1 cellular context compared by ENCODE assay signal in genomic region chr1:38046333-38046883, GRCh38.
A peak's percentile ranks its signal among the peaks of the same experiment; 100 is the strongest.
TF ChIP-seq lines count a peak whose summit lies in the region.

POU3F1 (minus strand) TSS chr1:38046793; CDS start chr1:38046743, 50 bp downstream.

TF ChIP-seq in K562, 482 proteins besides CTCF, POLR2A, EP300 and RAD21 (continued from another document and continues in another):
- TF ChIP-seq, protein P1, sequence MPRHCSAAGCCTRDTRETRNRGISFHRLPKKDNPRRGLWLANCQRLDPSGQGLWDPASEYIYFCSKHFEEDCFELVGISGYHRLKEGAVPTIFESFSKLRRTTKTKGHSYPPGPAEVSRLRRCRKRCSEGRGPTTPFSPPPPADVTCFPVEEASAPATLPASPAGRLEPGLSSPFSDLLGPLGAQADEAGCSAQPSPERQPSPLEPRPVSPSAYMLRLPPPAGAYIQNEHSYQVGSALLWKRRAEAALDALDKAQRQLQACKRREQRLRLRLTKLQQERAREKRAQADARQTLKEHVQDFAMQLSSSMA (CRISPR knock-in tag; IDR thresholded peaks at IDR 0.05) = no peak
- TF ChIP-seq ATF6 (CRISPR knock-in tag; IDR thresholded peaks at IDR 0.05) = no peak
- TF ChIP-seq U2AF2 (optimal IDR thresholded peaks at IDR 0.05; ENCODE audit: low read depth, low read length) = no peak
- TF ChIP-seq ARHGAP35 (IDR thresholded peaks at IDR 0.05; ENCODE audit: partially characterized antibody) = no peak
- no peak for TF ChIP-seq ZFPM2 (CRISPR knock-in tag; IDR thresholded peaks at IDR 0.05)
- TF ChIP-seq NONO (IDR thresholded peaks at IDR 0.05; ENCODE audit: low read depth in 2 of 2, low read length in 1 of 2) = 0 out of 4 replicates have a peak, but pooled peaks of 1 of the 2 experiments have one; percentile 13
- TF ChIP-seq, protein P2, sequence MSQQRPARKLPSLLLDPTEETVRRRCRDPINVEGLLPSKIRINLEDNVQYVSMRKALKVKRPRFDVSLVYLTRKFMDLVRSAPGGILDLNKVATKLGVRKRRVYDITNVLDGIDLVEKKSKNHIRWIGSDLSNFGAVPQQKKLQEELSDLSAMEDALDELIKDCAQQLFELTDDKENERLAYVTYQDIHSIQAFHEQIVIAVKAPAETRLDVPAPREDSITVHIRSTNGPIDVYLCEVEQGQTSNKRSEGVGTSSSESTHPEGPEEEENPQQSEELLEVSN (IDR thresholded peaks at IDR 0.05; ENCODE audit: borderline replicate concordance in 1 of 2, extremely low read depth in 1 of 2, insufficient read depth in 1 of 2, insufficient read length in 1 of 2, low read depth in 1 of 2, low read length in 1 of 2, poor library complexity in 1 of 2, severe bottlenecking in 1 of 2) = peak; percentile 14 to 60
- no peak for TF ChIP-seq TGIF2 (CRISPR knock-in tag; IDR thresholded peaks at IDR 0.05)
- no peak for TF ChIP-seq CHCHD3 (CRISPR knock-in tag; IDR thresholded peaks at IDR 0.05)
- no peak for TF ChIP-seq ADNP (tag; IDR thresholded peaks at IDR 0.05)
- TF ChIP-seq, protein P3, sequence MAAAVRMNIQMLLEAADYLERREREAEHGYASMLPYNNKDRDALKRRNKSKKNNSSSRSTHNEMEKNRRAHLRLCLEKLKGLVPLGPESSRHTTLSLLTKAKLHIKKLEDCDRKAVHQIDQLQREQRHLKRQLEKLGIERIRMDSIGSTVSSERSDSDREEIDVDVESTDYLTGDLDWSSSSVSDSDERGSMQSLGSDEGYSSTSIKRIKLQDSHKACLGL (CRISPR knock-in tag; IDR thresholded peaks at IDR 0.05; ENCODE audit: borderline replicate concordance, poor library complexity, severe bottlenecking) = no peak
- no peak for TF ChIP-seq ZFP30 (CRISPR knock-in tag; IDR thresholded peaks at IDR 0.05; ENCODE audit: borderline replicate concordance)
- no peak for TF ChIP-seq PTTG1 (tag; IDR thresholded peaks at IDR 0.05; ENCODE audit: low read depth)
- TF ChIP-seq TEAD1 (CRISPR knock-in tag; IDR thresholded peaks at IDR 0.05) = peak in 1 of 2 experiments; percentile 22; a peak in 1 of 4 replicates
- no peak for TF ChIP-seq USF2 (CRISPR knock-in tag; IDR thresholded peaks at IDR 0.05)
- no peak for TF ChIP-seq ZNF830 (CRISPR knock-in tag; IDR thresholded peaks at IDR 0.05)
- TF ChIP-seq NFE2 (IDR thresholded peaks at IDR 0.05; ENCODE audit: low read depth) = no peak
- no peak for TF ChIP-seq BCL6 (CRISPR knock-in tag; IDR thresholded peaks at IDR 0.05)
- TF ChIP-seq MCM3 (IDR thresholded peaks at IDR 0.05) = no peak
- TF ChIP-seq, protein P4, sequence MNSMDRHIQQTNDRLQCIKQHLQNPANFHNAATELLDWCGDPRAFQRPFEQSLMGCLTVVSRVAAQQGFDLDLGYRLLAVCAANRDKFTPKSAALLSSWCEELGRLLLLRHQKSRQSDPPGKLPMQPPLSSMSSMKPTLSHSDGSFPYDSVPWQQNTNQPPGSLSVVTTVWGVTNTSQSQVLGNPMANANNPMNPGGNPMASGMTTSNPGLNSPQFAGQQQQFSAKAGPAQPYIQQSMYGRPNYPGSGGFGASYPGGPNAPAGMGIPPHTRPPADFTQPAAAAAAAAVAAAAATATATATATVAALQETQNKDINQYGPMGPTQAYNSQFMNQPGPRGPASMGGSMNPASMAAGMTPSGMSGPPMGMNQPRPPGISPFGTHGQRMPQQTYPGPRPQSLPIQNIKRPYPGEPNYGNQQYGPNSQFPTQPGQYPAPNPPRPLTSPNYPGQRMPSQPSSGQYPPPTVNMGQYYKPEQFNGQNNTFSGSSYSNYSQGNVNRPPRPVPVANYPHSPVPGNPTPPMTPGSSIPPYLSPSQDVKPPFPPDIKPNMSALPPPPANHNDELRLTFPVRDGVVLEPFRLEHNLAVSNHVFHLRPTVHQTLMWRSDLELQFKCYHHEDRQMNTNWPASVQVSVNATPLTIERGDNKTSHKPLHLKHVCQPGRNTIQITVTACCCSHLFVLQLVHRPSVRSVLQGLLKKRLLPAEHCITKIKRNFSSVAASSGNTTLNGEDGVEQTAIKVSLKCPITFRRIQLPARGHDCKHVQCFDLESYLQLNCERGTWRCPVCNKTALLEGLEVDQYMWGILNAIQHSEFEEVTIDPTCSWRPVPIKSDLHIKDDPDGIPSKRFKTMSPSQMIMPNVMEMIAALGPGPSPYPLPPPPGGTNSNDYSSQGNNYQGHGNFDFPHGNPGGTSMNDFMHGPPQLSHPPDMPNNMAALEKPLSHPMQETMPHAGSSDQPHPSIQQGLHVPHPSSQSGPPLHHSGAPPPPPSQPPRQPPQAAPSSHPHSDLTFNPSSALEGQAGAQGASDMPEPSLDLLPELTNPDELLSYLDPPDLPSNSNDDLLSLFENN (IDR thresholded peaks at IDR 0.05; ENCODE audit: low read depth in 2 of 2, low read length in 2 of 2) = no peak
- TF ChIP-seq, protein P5, sequence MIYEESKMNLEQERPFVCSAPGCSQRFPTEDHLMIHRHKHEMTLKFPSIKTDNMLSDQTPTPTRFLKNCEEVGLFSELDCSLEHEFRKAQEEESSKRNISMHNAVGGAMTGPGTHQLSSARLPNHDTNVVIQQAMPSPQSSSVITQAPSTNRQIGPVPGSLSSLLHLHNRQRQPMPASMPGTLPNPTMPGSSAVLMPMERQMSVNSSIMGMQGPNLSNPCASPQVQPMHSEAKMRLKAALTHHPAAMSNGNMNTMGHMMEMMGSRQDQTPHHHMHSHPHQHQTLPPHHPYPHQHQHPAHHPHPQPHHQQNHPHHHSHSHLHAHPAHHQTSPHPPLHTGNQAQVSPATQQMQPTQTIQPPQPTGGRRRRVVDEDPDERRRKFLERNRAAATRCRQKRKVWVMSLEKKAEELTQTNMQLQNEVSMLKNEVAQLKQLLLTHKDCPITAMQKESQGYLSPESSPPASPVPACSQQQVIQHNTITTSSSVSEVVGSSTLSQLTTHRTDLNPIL (CRISPR knock-in tag; IDR thresholded peaks at IDR 0.05) = no peak
- TF ChIP-seq, protein P6, sequence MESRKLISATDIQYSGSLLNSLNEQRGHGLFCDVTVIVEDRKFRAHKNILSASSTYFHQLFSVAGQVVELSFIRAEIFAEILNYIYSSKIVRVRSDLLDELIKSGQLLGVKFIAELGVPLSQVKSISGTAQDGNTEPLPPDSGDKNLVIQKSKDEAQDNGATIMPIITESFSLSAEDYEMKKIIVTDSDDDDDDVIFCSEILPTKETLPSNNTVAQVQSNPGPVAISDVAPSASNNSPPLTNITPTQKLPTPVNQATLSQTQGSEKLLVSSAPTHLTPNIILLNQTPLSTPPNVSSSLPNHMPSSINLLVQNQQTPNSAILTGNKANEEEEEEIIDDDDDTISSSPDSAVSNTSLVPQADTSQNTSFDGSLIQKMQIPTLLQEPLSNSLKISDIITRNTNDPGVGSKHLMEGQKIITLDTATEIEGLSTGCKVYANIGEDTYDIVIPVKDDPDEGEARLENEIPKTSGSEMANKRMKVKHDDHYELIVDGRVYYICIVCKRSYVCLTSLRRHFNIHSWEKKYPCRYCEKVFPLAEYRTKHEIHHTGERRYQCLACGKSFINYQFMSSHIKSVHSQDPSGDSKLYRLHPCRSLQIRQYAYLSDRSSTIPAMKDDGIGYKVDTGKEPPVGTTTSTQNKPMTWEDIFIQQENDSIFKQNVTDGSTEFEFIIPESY (CRISPR knock-in tag; IDR thresholded peaks at IDR 0.05) = no peak
- TF ChIP-seq ID3 (CRISPR knock-in tag; IDR thresholded peaks at IDR 0.05) = no peak
- TF ChIP-seq ID3 (tag; IDR thresholded peaks at IDR 0.05) = no peak
- TF ChIP-seq ZNF778 (CRISPR knock-in tag; IDR thresholded peaks at IDR 0.05) = no peak
- TF ChIP-seq CCNT2 (IDR thresholded peaks at IDR 0.05; ENCODE audit: borderline replicate concordance, extremely low read depth, insufficient read length, low read depth, low read length) = peak; percentile 20
- TF ChIP-seq TAF15 (IDR thresholded peaks at IDR 0.05; ENCODE audit: low read depth, low read length) = no peak
- no peak for TF ChIP-seq MAFG (tag; conservative IDR thresholded peaks at IDR 0.05)
- no peak for TF ChIP-seq ELF2 (CRISPR knock-in tag; IDR thresholded peaks at IDR 0.05)
- no peak for TF ChIP-seq ZNF354B (CRISPR knock-in tag; IDR thresholded peaks at IDR 0.05)
- no peak for TF ChIP-seq ZNF41 (CRISPR knock-in tag; conservative IDR thresholded peaks at IDR 0.05)
- no peak for TF ChIP-seq POLR2H (tag; IDR thresholded peaks at IDR 0.05; ENCODE audit: low read depth)
- TF ChIP-seq ZNF717 (CRISPR knock-in tag; IDR thresholded peaks at IDR 0.05) = no peak
- TF ChIP-seq PPARD (CRISPR knock-in tag; IDR thresholded peaks at IDR 0.05) = no peak
- TF ChIP-seq TFAP4 (CRISPR knock-in tag; IDR thresholded peaks at IDR 0.05; ENCODE audit: borderline replicate concordance) = no peak
- TF ChIP-seq ZNF75A (CRISPR knock-in tag; IDR thresholded peaks at IDR 0.05) = no peak
- TF ChIP-seq, protein P7, sequence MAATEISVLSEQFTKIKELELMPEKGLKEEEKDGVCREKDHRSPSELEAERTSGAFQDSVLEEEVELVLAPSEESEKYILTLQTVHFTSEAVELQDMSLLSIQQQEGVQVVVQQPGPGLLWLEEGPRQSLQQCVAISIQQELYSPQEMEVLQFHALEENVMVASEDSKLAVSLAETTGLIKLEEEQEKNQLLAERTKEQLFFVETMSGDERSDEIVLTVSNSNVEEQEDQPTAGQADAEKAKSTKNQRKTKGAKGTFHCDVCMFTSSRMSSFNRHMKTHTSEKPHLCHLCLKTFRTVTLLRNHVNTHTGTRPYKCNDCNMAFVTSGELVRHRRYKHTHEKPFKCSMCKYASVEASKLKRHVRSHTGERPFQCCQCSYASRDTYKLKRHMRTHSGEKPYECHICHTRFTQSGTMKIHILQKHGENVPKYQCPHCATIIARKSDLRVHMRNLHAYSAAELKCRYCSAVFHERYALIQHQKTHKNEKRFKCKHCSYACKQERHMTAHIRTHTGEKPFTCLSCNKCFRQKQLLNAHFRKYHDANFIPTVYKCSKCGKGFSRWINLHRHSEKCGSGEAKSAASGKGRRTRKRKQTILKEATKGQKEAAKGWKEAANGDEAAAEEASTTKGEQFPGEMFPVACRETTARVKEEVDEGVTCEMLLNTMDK (IDR thresholded peaks at IDR 0.05; ENCODE audit: borderline replicate concordance, insufficient read depth, low read depth, low read length, poor library complexity, severe bottlenecking) = peak; percentile 30
- TF ChIP-seq, protein P8, sequence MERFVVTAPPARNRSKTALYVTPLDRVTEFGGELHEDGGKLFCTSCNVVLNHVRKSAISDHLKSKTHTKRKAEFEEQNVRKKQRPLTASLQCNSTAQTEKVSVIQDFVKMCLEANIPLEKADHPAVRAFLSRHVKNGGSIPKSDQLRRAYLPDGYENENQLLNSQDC (CRISPR knock-in tag; IDR thresholded peaks at IDR 0.05) = no peak
- no peak for TF ChIP-seq SMAD3 (CRISPR knock-in tag; conservative IDR thresholded peaks at IDR 0.05)
- no peak for TF ChIP-seq ARID4B (CRISPR knock-in tag; IDR thresholded peaks at IDR 0.05)
- peak; percentile 89 for TF ChIP-seq SAFB (IDR thresholded peaks at IDR 0.05; ENCODE audit: borderline replicate concordance, low read depth, low read length)
- TF ChIP-seq ZNF431 (CRISPR knock-in tag; IDR thresholded peaks at IDR 0.05) = no peak
